Comparison of ENCODE assay signal across 1 cellular context in the genomic region with DNA sequence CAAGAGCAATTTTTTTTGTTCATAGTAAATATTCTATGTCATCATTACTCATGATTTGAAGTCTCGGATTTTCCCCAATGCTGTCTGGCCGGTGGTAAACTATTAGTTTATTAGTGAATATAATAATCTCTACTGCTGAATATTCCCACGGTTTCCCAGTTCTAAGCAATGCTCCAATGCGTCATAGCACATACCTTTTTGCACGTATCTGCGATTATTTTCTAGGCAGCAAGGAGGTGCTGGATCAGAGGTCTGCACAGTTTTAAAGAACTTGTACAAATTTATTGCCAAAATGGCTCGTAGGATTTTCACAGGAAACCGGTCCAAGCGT.
TF ChIP-seq lines count a peak whose summit lies in the region.

No MANE protein-coding gene starts in this region.

TF ChIP-seq in IMR-90, 13 proteins besides CTCF, POLR2A, EP300 and RAD21 (continued from another document):
- TF ChIP-seq ELK1 (IDR thresholded peaks at IDR 0.05; ENCODE audit: borderline replicate concordance, low read depth, low read length) (no peak), FOS (IDR thresholded peaks at IDR 0.05; ENCODE audit: low read depth, low read length) (no peak), CEBPB (IDR thresholded peaks at IDR 0.05; ENCODE audit: low read depth, low read length) (no peak), BHLHE40 (IDR thresholded peaks at IDR 0.05; ENCODE audit: low read depth, low read length) (no peak), USF2 (IDR thresholded peaks at IDR 0.05; ENCODE audit: low read depth, low read length) (no peak)
